Comparison of ENCODE assay signal across 32 cellular contexts in genomic region chr1:87851490-87851889, GRCh38.
"Had no signal": no experiment of that assay in that cellular context is flagged by ENCODE, and none has a peak within 500 bp of the region (broad histone marks: within the 10 kb centered on the region; RNA-seq: fewer than 3 reads in every experiment).

No MANE protein-coding gene starts in this region.

- ATAC-seq: activated naive CD4-positive, alpha-beta T cell treated with anti-CD3 and anti-CD28 coated beads, Interleukin-2, amount 50 U/mL, for 72 hours; activated naive CD8-positive, alpha-beta T cell treated with anti-CD3 and anti-CD28 coated beads, Interleukin-2, amount 50 U/mL, for 24 hours; activated T-cell treated with anti-CD3 and anti-CD28 coated beads, Interleukin-2, amount 50 U/mL, for 4 hours; activated T-cell treated with anti-CD3 and anti-CD28 coated beads, Interleukin-2, amount 50 U/mL, for 72 hours; activated T-helper 17 cell treated with anti-CD3 and anti-CD28 coated beads, Interleukin-2, amount 50 U/mL, for 72 hours; body of pancreas had no signal

- H3K27ac ChIP-seq: adrenal gland, ascending aorta, body of pancreas, brain microvascular endothelial cell, breast epithelium, cardiac muscle cell had no signal

- H3K4me3 ChIP-seq: adrenal gland, ascending aorta, body of pancreas, breast epithelium, cardiac muscle cell had no signal

- H3K9me3 ChIP-seq: adrenal gland, ascending aorta, body of pancreas, breast epithelium had no signal

- H3K4me1 ChIP-seq: adrenal gland, ascending aorta, body of pancreas, breast epithelium had no signal

- H3K36me3 ChIP-seq: adrenal gland, ascending aorta, brain microvascular endothelial cell, breast epithelium, cardiac muscle cell had no signal

- DNase-seq: activated effector memory CD4-positive, alpha-beta T cell treated with anti-CD3 and anti-CD28 coated beads, Interleukin-2, amount 50 U/mL, for 16 hours; activated effector memory CD4-positive, alpha-beta T cell treated with Interleukin-2 at 50 U/mL for 16 hours; activated gamma-delta T cell; activated gamma-delta T cell treated with Interleukin-2 at 50 U/mL for 16 hours; activated naive CD4-positive, alpha-beta T cell; activated naive CD4-positive, alpha-beta T cell treated with anti-CD3 and anti-CD28 coated beads for 36 hours; activated naive CD4-positive, alpha-beta T cell treated with anti-CD3 and anti-CD28 coated beads, Interleukin-2, amount 10 ng/mL, durations not matched to agents 7 days and 5 days; activated naive CD4-positive, alpha-beta T cell treated with anti-CD3 and anti-CD28 coated beads, Interleukin-2, amount 50 U/mL, for 16 hours; activated naive CD4-positive, alpha-beta T cell treated with Interleukin-2 at 50 U/mL for 16 hours; activated naive CD8-positive, alpha-beta T cell treated with anti-CD3 and anti-CD28 coated beads for 36 hours; activated naive CD8-positive, alpha-beta T cell treated with anti-CD3 and anti-CD28 coated beads, Interleukin-2, amount 10 ng/mL, durations not matched to agents 7 days and 5 days; activated naive CD8-positive, alpha-beta T cell treated with anti-CD3 and anti-CD28 coated beads, Interleukin-2, amount 50 U/mL, for 24 hours; activated T-cell treated with anti-CD3 and anti-CD28 coated beads, Interleukin-2, amount 50 U/mL, for 1 hour; activated T-cell treated with anti-CD3 and anti-CD28 coated beads, Interleukin-2, amount 50 U/mL, for 24 hours; activated T-cell treated with anti-CD3 and anti-CD28 coated beads, Interleukin-2, amount 50 U/mL, for 4 hours; activated T-cell treated with anti-CD3 and anti-CD28 coated beads, Interleukin-2, amount 50 U/mL, for 48 hours; activated T-cell treated with anti-CD3 and anti-CD28 coated beads, Interleukin-2, amount 50 U/mL, for 72 hours; adrenal gland; amniotic stem cell; amygdala; anterior cingulate cortex; aorta; body of pancreas; brain microvascular endothelial cell; caudate nucleus; central memory CD4-positive, alpha-beta T cell; cerebellar nuclear complex had no signal
